Comparison of ENCODE assay signal across 14 cellular contexts in genomic region chr14:56244138-56244789, GRCh38.
DNase-seq lines count a peak whose midpoint lies in the region; ATAC-seq, FAIRE-seq and TF ChIP-seq lines count a peak whose summit lies in the region.
"Had no signal": no experiment of that assay in that cellular context is flagged by ENCODE, and none has a peak within 500 bp of the region (broad histone marks: within the 10 kb centered on the region; RNA-seq: fewer than 3 reads in every experiment).

No MANE protein-coding gene starts in this region.

- H3K27me3 ChIP-seq in bronchial epithelial cell (ENCODE audit: control insufficient read depth, insufficient read depth, low read length): no peaks in the 10 kb centered on the region
- H3K27me3 ChIP-seq in effector memory CD4-positive, alpha-beta T cell (replicated peaks; ENCODE audit: control insufficient read depth, insufficient read depth, low read length, poor library complexity, severe bottlenecking): no peaks in the 10 kb centered on the region
- H3K27me3 ChIP-seq: pancreas had no signal

- no peak for TF ChIP-seq CTCF in bronchial epithelial cell (IDR thresholded peaks at IDR 0.05; ENCODE audit: insufficient read depth, low read length, severe bottlenecking)
- TF ChIP-seq CTCF in omental fat pad (IDR thresholded peaks at IDR 0.05): no peak

- no peaks in the 10 kb centered on the region for H3K36me3 ChIP-seq in bronchial epithelial cell (ENCODE audit: control insufficient read depth, insufficient read depth, low read length)
- no peaks in the 10 kb centered on the region for H3K36me3 ChIP-seq in effector memory CD4-positive, alpha-beta T cell (ENCODE audit: control insufficient read depth, insufficient read depth, low read length)
- H3K36me3 ChIP-seq: pancreas, thoracic aorta had no signal

- H3K4me1 ChIP-seq in effector memory CD4-positive, alpha-beta T cell (ENCODE audit: control insufficient read depth, insufficient read depth, low read length, poor library complexity, severe bottlenecking): no peaks in the 10 kb centered on the region

- H3K9me3 ChIP-seq in effector memory CD4-positive, alpha-beta T cell (ENCODE audit: control insufficient read depth, low read length): no peaks in the 10 kb centered on the region
- H3K9me3 ChIP-seq: pancreas, thoracic aorta had no signal

- DNase-seq in EL: peak; percentile 83
- peak; percentile 69 to 95 for DNase-seq in NOMO-1 (lab: John Stamatoyannopoulos, UW; ENCODE audit: unreplicated experiment in 2 of 2)
- peak; percentile 65 for DNase-seq in bronchial epithelial cell (ENCODE audit: low read depth)
- DNase-seq in non-pigmented ciliary epithelial cell (ENCODE audit: low read depth): peak; percentile 73
- DNase-seq in effector memory CD4-positive, alpha-beta T cell: no peak
- DNase-seq in omental fat pad (ENCODE audit: low spot score): no peak
- no peak for DNase-seq in activated effector memory CD4-positive, alpha-beta T cell treated with Interleukin-2 at 50 U/mL for 16 hours
- DNase-seq: amygdala, erythroblast, left colon, NCI-H526 treated with DMSO at 0.1 percent for 48 hours, pancreas had no signal

- no peak overlapping the region for H3K4me3 ChIP-seq in bronchial epithelial cell (ENCODE audit: low read depth, low read length)
- no peak overlapping the region for H3K4me3 ChIP-seq in effector memory CD4-positive, alpha-beta T cell (ENCODE audit: insufficient read depth, low read depth, low read length, poor library complexity, severe bottlenecking)
- H3K4me3 ChIP-seq: pancreas, thoracic aorta had no signal

- ATAC-seq in HG03469 (IDR thresholded peaks at IDR 0.05; ENCODE audit: unreplicated experiment) (no peak), omental fat pad (ENCODE audit: low FRiP score) (no peak)
- ATAC-seq: left colon had no signal

- FAIRE-seq in bronchial epithelial cell (lab: Jason Lieb, UNC): no peak
- FAIRE-seq: pancreas had no signal

- no peak overlapping the region for H3K27ac ChIP-seq in effector memory CD4-positive, alpha-beta T cell (ENCODE audit: insufficient read depth, low read length, poor library complexity, severe bottlenecking)
- H3K27ac ChIP-seq: pancreas, thoracic aorta had no signal

Comparison
In these comparisons a context has a peak if more than half of its experiments do, and no peak if none do; other contexts are left out.
1. DNase-seq: peak in EL (single experiment), NOMO-1 (2 of 2), bronchial epithelial cell (single experiment) and non-pigmented ciliary epithelial cell (single experiment); none in effector memory CD4-positive, alpha-beta T cell (0 of 3), omental fat pad (single experiment) and activated effector memory CD4-positive, alpha-beta T cell treated with Interleukin-2 at 50 U/mL for 16 hours (single experiment).